ENCODE assay signal across 9 cellular contexts in the genomic region with DNA sequence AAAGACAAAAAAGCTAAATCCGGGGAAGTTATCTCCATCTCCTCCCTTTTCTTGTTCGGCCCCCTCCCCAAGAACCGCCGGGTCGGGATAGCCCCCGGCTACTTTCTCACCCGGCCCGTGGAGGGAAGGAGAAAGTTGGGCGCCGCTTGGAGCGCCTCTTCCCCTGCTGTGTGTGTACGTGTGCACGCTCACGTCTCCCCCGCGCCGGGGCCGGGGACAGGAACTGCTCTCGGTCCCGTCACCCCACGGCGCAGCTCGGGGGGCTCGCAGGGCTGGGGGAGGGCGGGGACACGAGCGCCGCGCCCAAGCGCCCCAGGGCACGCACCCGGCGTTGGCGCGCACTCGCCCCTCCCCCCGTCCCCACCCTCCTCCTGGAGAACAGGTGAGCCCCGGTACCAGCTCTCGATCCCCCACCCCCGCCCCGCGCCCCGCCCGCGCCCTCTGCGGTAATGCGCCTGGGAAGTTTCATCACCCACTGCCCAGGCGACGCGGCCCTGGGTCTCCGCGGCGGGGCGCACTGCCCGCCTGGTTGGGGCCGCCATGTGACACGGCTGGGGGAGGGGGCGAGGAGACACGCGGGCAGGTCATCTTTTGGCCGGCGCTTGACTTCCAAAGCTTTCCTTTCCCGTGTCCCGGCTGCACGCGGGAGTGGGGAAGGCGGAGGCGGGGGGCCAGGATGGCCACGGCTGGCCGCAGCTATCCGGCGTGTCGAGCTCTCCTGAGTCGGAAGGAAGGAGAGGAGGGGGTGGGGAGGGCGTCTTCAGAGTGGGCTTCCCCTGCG. TPM values are rescaled to one million over a fixed set of nuclear protein-coding genes. Genes with fewer than 3 reads are reported as not detected.
DNase-seq lines count a peak whose midpoint lies in the region; ATAC-seq, FAIRE-seq and TF ChIP-seq lines count a peak whose summit lies in the region.
"Had no signal": no experiment of that assay in that cellular context is flagged by ENCODE, and none has a peak within 500 bp of the region (broad histone marks: within the 10 kb centered on the region; RNA-seq: fewer than 3 reads in every experiment).

No MANE protein-coding gene starts in this region.

- no peak for TF ChIP-seq POLR2A in H54 (IDR thresholded peaks at IDR 0.05; ENCODE audit: low read depth, low read length)

- TF ChIP-seq CTCF in AG04450 (IDR thresholded peaks at IDR 0.05; ENCODE audit: low read depth, low read length) = no peak; the same call in 1 of the 2 replicates

- POLR2A ChIA-PET in AG04450 (lab: Yijun Ruan, JAX) = interaction anchor here (0.5 to 4.9 kb wide), 5 partner anchors 14 to 654 kb away, joined by 3 to 45 read pairs (median 4); no protein-coding TSS in a partner anchor

- CTCF ChIA-PET in AG04450 (lab: Charles Lee) = interaction anchor here (0.6 to 7.3 kb wide), 8 partner anchors 14 to 286 kb away, joined by 3 to 121 read pairs (median 5); a partner anchor contains a TSS

- peak overlapping the region; percentile 98 for H3K4me3 Mint-ChIP-seq in activated T-helper 2 cell treated with anti-CD3 and anti-CD28 coated beads, Interferon-gamma antibody, Interleukin-2, Interleukin-4, amounts not matched to agents 10 μg/mL and 5 μg/mL and 100 μg/mL, durations not matched to agents 14 hours and 24 hours and 36 hours (ENCODE audit: low read depth)
- peak overlapping the region; percentile 81 for H3K4me3 Mint-ChIP-seq in stimulated activated effector memory CD8-positive, alpha-beta T cell treated with anti-CD3 and anti-CD28 coated beads, Interleukin-12 subunit alpha, Interleukin-12 subunit beta, amount 100 ng/mL, for 72 hours

- H3K4me1 ChIP-seq in iPS-20b (ENCODE audit: insufficient read depth, low read length) = peaks cover 16% of the 10 kb centered on the region

- H3K27me3 Mint-ChIP-seq in activated T-helper 2 cell treated with anti-CD3 and anti-CD28 coated beads, Interferon-gamma antibody, Interleukin-2, Interleukin-4, amounts not matched to agents 10 μg/mL and 5 μg/mL and 100 μg/mL, durations not matched to agents 14 hours and 24 hours and 36 hours (ENCODE audit: low read depth) = peaks cover 2% of the 10 kb centered on the region

- H3K4me3 ChIP-seq in AG04450 (ENCODE audit: low read depth, low read length) = peak overlapping the region; percentile 96
- H3K4me3 ChIP-seq in iPS-20b (ENCODE audit: low read length) = peak overlapping the region; percentile 80

- peaks cover 32% of the 10 kb centered on the region for H3K36me3 Mint-ChIP-seq in activated T-helper 2 cell treated with anti-CD3 and anti-CD28 coated beads, Interferon-gamma antibody, Interleukin-2, Interleukin-4, amounts not matched to agents 10 μg/mL and 5 μg/mL and 100 μg/mL, durations not matched to agents 14 hours and 24 hours and 36 hours (ENCODE audit: low read depth)
- peaks cover 32% of the 10 kb centered on the region for H3K36me3 Mint-ChIP-seq in stimulated activated effector memory CD8-positive, alpha-beta T cell treated with anti-CD3 and anti-CD28 coated beads, Interleukin-12 subunit alpha, Interleukin-12 subunit beta, amount 100 ng/mL, for 72 hours

- H3K9me3 ChIP-seq in AG04450 (ENCODE audit: control insufficient read depth, insufficient read depth, low read length) (peaks cover 3% of the 10 kb centered on the region), iPS-20b (ENCODE audit: insufficient read depth, low read depth, low read length) (no peaks in the 10 kb centered on the region)

- FAIRE-seq in H54 (lab: Jason Lieb, UNC) = no peak

- H3K27ac ChIP-seq in AG04450 (ENCODE audit: low read depth, low read length) = peak overlapping the region; percentile 87
- H3K27ac ChIP-seq in iPS-20b (ENCODE audit: low read length) = no peak overlapping the region

- no peak for DNase-seq in AG04450 (ENCODE audit: low read depth, low spot score)
- DNase-seq in HuH-7.5 (ENCODE audit: low spot score) = peak; percentile 82
- peak; percentile 25 for DNase-seq in activated T-helper 2 cell treated with anti-CD3 and anti-CD28 coated beads, Interferon-gamma antibody, Interleukin-2, Interleukin-4, amounts not matched to agents 10 μg/mL and 5 μg/mL and 100 μg/mL, durations not matched to agents 14 hours and 24 hours and 36 hours (ENCODE audit: low spot score)
- DNase-seq in stimulated activated effector memory CD8-positive, alpha-beta T cell treated with anti-CD3 and anti-CD28 coated beads, Interleukin-12 subunit alpha, Interleukin-12 subunit beta, amount 100 ng/mL, for 72 hours (ENCODE audit: low spot score in 2 of 2) = peak in 1 of 2 donors; percentile 7
- DNase-seq in H54 (ENCODE audit: insufficient read length, low spot score) = no peak
- DNase-seq: naive B cell had no signal

- peak overlapping the region; percentile 85 for H3K9ac ChIP-seq in iPS-20b (ENCODE audit: low read depth, low read length)

- peak overlapping the region; percentile 95 for H3K27ac Mint-ChIP-seq in activated T-helper 2 cell treated with anti-CD3 and anti-CD28 coated beads, Interferon-gamma antibody, Interleukin-2, Interleukin-4, amounts not matched to agents 10 μg/mL and 5 μg/mL and 100 μg/mL, durations not matched to agents 14 hours and 24 hours and 36 hours
- peak overlapping the region; percentile 92 for H3K27ac Mint-ChIP-seq in stimulated activated effector memory CD8-positive, alpha-beta T cell treated with anti-CD3 and anti-CD28 coated beads, Interleukin-12 subunit alpha, Interleukin-12 subunit beta, amount 100 ng/mL, for 72 hours
- H3K27ac Mint-ChIP-seq: naive B cell had no signal

- ATAC-seq in GM18907 (IDR thresholded peaks at IDR 0.05; ENCODE audit: unreplicated experiment) (peak; percentile 46), GM19467 (IDR thresholded peaks at IDR 0.05; ENCODE audit: unreplicated experiment) (no peak)
- ATAC-seq in stimulated activated effector memory CD8-positive, alpha-beta T cell treated with anti-CD3 and anti-CD28 coated beads, Interleukin-12 subunit alpha, Interleukin-12 subunit beta, amount 100 ng/mL, for 72 hours = peak; percentile 63

- H3K36me3 ChIP-seq in iPS-20b (ENCODE audit: insufficient read depth, low read depth, low read length) = peaks cover 13% of the 10 kb centered on the region

- H3K9me3 Mint-ChIP-seq in activated T-helper 2 cell treated with anti-CD3 and anti-CD28 coated beads, Interferon-gamma antibody, Interleukin-2, Interleukin-4, amounts not matched to agents 10 μg/mL and 5 μg/mL and 100 μg/mL, durations not matched to agents 14 hours and 24 hours and 36 hours = no peaks in the 10 kb centered on the region
- H3K9me3 Mint-ChIP-seq in stimulated activated effector memory CD8-positive, alpha-beta T cell treated with anti-CD3 and anti-CD28 coated beads, Interleukin-12 subunit alpha, Interleukin-12 subunit beta, amount 100 ng/mL, for 72 hours = peaks cover 2% of the 10 kb centered on the region

- H3K4me1 Mint-ChIP-seq in activated T-helper 2 cell treated with anti-CD3 and anti-CD28 coated beads, Interferon-gamma antibody, Interleukin-2, Interleukin-4, amounts not matched to agents 10 μg/mL and 5 μg/mL and 100 μg/mL, durations not matched to agents 14 hours and 24 hours and 36 hours (ENCODE audit: low read depth) = peaks cover 46% of the 10 kb centered on the region
- H3K4me1 Mint-ChIP-seq in stimulated activated effector memory CD8-positive, alpha-beta T cell treated with anti-CD3 and anti-CD28 coated beads, Interleukin-12 subunit alpha, Interleukin-12 subunit beta, amount 100 ng/mL, for 72 hours = peaks cover 27% of the 10 kb centered on the region

- H3K27me3 ChIP-seq in AG04450 (ENCODE audit: control insufficient read depth, insufficient read depth, low read length) = no peaks in the 10 kb centered on the region
- H3K27me3 ChIP-seq in iPS-20b (ENCODE audit: insufficient read depth, low read length) = peaks cover 67% of the 10 kb centered on the region

- intact Hi-C loops in activated T-helper 2 cell treated with anti-CD3 and anti-CD28 coated beads, Interferon-gamma antibody, Interleukin-2, Interleukin-4, amounts not matched to agents 10 μg/mL and 5 μg/mL and 100 μg/mL, durations not matched to agents 14 hours and 24 hours and 36 hours (cut with micrococcal nuclease) = loop anchor here (2.0 to 5.0 kb wide), 5 partner anchors 92 to 617 kb away; a partner anchor contains a TSS

RNA-seq across cellular contexts. Expression of a gene that starts 1.3 kb away (rescaled TPM):
- 159 and 185 TPM in 2 replicates for polyA plus RNA-seq in AG04450 (2011; rRNA removed)
- polyA minus RNA-seq in AG04450 (2011; rRNA and poly(A)+ RNA removed) = 216 and 240 TPM in 2 replicates
- total RNA-seq in activated T-helper 2 cell treated with anti-CD3 and anti-CD28 coated beads, Interferon-gamma antibody, Interleukin-2, Interleukin-4, amounts not matched to agents 10 μg/mL and 5 μg/mL and 100 μg/mL, durations not matched to agents 14 hours and 24 hours and 36 hours = 21.4 and 22.8 TPM in 2 replicates

Comparison
In these comparisons a context has a peak if more than half of its experiments do, and no peak if none do; other contexts are left out.
1. DNase-seq: peak in HuH-7.5 (single experiment) and activated T-helper 2 cell treated with anti-CD3 and anti-CD28 coated beads, Interferon-gamma antibody, Interleukin-2, Interleukin-4, amounts not matched to agents 10 μg/mL and 5 μg/mL and 100 μg/mL, durations not matched to agents 14 hours and 24 hours and 36 hours (single experiment); none in AG04450 (single experiment) and H54 (single experiment).